ENCODE assay signal across 29 cellular contexts in genomic region chr21:22201142-22201541, GRCh38.
"Had no signal": no experiment of that assay in that cellular context is flagged by ENCODE, and none has a peak within 500 bp of the region (broad histone marks: within the 10 kb centered on the region; RNA-seq: fewer than 3 reads in every experiment).

No MANE protein-coding gene starts in this region.

- H3K4me1 Mint-ChIP-seq: activated B cell treated with CpG ODN at 0.5 μM for 24 hours; activated CD4-positive, alpha-beta T cell treated with anti-CD3 and anti-CD28 coated beads for 36 hours; activated CD8-positive, alpha-beta memory T cell treated with anti-CD3 and anti-CD28 coated beads, Interleukin-2, amount 10 ng/mL, durations not matched to agents 7 days and 5 days; naive thymus-derived CD4-positive, alpha-beta T cell; neural crest cell had no signal

- H3K27me3 Mint-ChIP-seq: activated B cell treated with CpG ODN at 0.5 μM for 24 hours; activated CD4-positive, alpha-beta T cell treated with anti-CD3 and anti-CD28 coated beads for 36 hours; activated CD8-positive, alpha-beta memory T cell treated with anti-CD3 and anti-CD28 coated beads, Interleukin-2, amount 10 ng/mL, durations not matched to agents 7 days and 5 days; activated naive CD8-positive, alpha-beta T cell; effector memory CD8-positive, alpha-beta T cell; naive thymus-derived CD4-positive, alpha-beta T cell had no signal

- DNase-seq: activated B cell treated with CpG ODN at 0.5 μM for 24 hours; activated CD4-positive, alpha-beta T cell treated with anti-CD3 and anti-CD28 coated beads for 36 hours; activated CD8-positive, alpha-beta memory T cell treated with anti-CD3 and anti-CD28 coated beads, Interleukin-2, amount 10 ng/mL, durations not matched to agents 7 days and 5 days; activated CD8-positive, alpha-beta T cell treated with anti-CD3 and anti-CD28 coated beads, Interleukin-2, amount 10 ng/mL, durations not matched to agents 7 days and 5 days; activated effector memory CD4-positive, alpha-beta T cell treated with Interleukin-2 at 50 U/mL for 16 hours; activated naive CD4-positive, alpha-beta T cell treated with Interleukin-2 at 50 U/mL for 16 hours; anterior cingulate cortex; cerebellar nuclear complex; dorsolateral prefrontal cortex; effector memory CD8-positive, alpha-beta T cell; erythroblast; head of caudate nucleus; hypothalamus; kidney glomerular epithelial cell; left ventricle myocardium inferior; mammary epithelial cell; naive thymus-derived CD4-positive, alpha-beta T cell; occipital lobe; spleen; stimulated activated naive CD4-positive, alpha-beta T cell; T-helper 1 cell; tibial artery had no signal

- ATAC-seq: activated CD4-positive, alpha-beta T cell treated with anti-CD3 and anti-CD28 coated beads for 36 hours; activated CD8-positive, alpha-beta memory T cell treated with anti-CD3 and anti-CD28 coated beads, Interleukin-2, amount 10 ng/mL, durations not matched to agents 7 days and 5 days; activated CD8-positive, alpha-beta T cell treated with anti-CD3 and anti-CD28 coated beads, Interleukin-2, amount 10 ng/mL, durations not matched to agents 7 days and 5 days; effector memory CD8-positive, alpha-beta T cell; naive thymus-derived CD4-positive, alpha-beta T cell had no signal

- H3K36me3 ChIP-seq: cardiac muscle cell, left ventricle myocardium inferior, right atrium auricular region, spleen, suprapubic skin, tibial artery had no signal

- H3K9me3 Mint-ChIP-seq: activated B cell treated with CpG ODN at 0.5 μM for 24 hours had no signal

- H3K27ac Mint-ChIP-seq: activated B cell treated with CpG ODN at 0.5 μM for 24 hours; activated CD4-positive, alpha-beta T cell treated with anti-CD3 and anti-CD28 coated beads for 36 hours; activated CD8-positive, alpha-beta memory T cell treated with anti-CD3 and anti-CD28 coated beads, Interleukin-2, amount 10 ng/mL, durations not matched to agents 7 days and 5 days; activated CD8-positive, alpha-beta T cell treated with anti-CD3 and anti-CD28 coated beads, Interleukin-2, amount 10 ng/mL, durations not matched to agents 7 days and 5 days; activated naive CD8-positive, alpha-beta T cell; effector memory CD8-positive, alpha-beta T cell; naive thymus-derived CD4-positive, alpha-beta T cell; T-helper 2 cell treated with Interferon-gamma antibody and Interleukin-4, amounts not matched to agents 5 μg/mL and 100 μg/mL, for 36 hours had no signal

- H3K4me3 Mint-ChIP-seq: activated B cell treated with CpG ODN at 0.5 μM for 24 hours; activated CD4-positive, alpha-beta T cell treated with anti-CD3 and anti-CD28 coated beads for 36 hours; activated CD8-positive, alpha-beta memory T cell treated with anti-CD3 and anti-CD28 coated beads, Interleukin-2, amount 10 ng/mL, durations not matched to agents 7 days and 5 days; activated CD8-positive, alpha-beta T cell treated with anti-CD3 and anti-CD28 coated beads, Interleukin-2, amount 10 ng/mL, durations not matched to agents 7 days and 5 days; activated naive CD8-positive, alpha-beta T cell; effector memory CD8-positive, alpha-beta T cell; naive thymus-derived CD4-positive, alpha-beta T cell; neural crest cell; T-helper 2 cell treated with Interferon-gamma antibody and Interleukin-4, amounts not matched to agents 5 μg/mL and 100 μg/mL, for 36 hours had no signal

- H3K36me3 Mint-ChIP-seq: activated CD8-positive, alpha-beta memory T cell treated with anti-CD3 and anti-CD28 coated beads, Interleukin-2, amount 10 ng/mL, durations not matched to agents 7 days and 5 days; activated naive CD8-positive, alpha-beta T cell; naive thymus-derived CD4-positive, alpha-beta T cell had no signal

- H3K27me3 ChIP-seq: cardiac muscle cell, dorsolateral prefrontal cortex, right atrium auricular region, spleen, suprapubic skin, tibial artery had no signal

- H3K27ac ChIP-seq: cardiac muscle cell, coronary artery, dorsolateral prefrontal cortex, left ventricle myocardium inferior, right atrium auricular region, spleen, suprapubic skin, tibial artery had no signal

- H3K9me3 ChIP-seq: right atrium auricular region, suprapubic skin, tibial artery had no signal

- H3K4me1 ChIP-seq: left ventricle myocardium inferior, right atrium auricular region, spleen, suprapubic skin, tibial artery had no signal

- H3K4me3 ChIP-seq: cardiac muscle cell, coronary artery, dorsolateral prefrontal cortex, left ventricle myocardium inferior, right atrium auricular region, spleen, suprapubic skin, tibial artery had no signal
